ENCODE assay signal across 8 cellular contexts in genomic region chr11:94400839-94401772, GRCh38. TPM values are rescaled to one million over a fixed set of nuclear protein-coding genes. Genes with fewer than 3 reads are reported as not detected.
DNase-seq lines count a peak whose midpoint lies in the region; ATAC-seq and TF ChIP-seq lines count a peak whose summit lies in the region.

TSS of gene GPR83 (minus strand) at chr11:94401419. CDS start at chr11:94401247, 172 bp downstream.

- H3K9me3 Mint-ChIP-seq in GM23338 = peaks cover 6% of the 10 kb centered on the region; the same call in 2 of the 3 replicates

- H3K4me1 ChIP-seq in GM23338 (ENCODE audit: insufficient read depth) (peaks cover 12% of the 10 kb centered on the region), SK-N-SH (ENCODE audit: control insufficient read depth in 1 of 2, insufficient read depth in 2 of 2, low read depth in 1 of 2, low read length in 1 of 2) (peaks cover 0 to 10% of the 10 kb centered on the region in 2 experiments; a peak in 1 of 4 replicates), left ventricle myocardium inferior (peaks cover 13% of the 10 kb centered on the region)

- CTCF ChIA-PET in SK-N-SH (lab: Yijun Ruan, JAX) = interaction anchor here (1.7 kb wide), 1 partner anchor 17 kb away, joined by 5 read pairs; no protein-coding TSS in a partner anchor

- H3K36me3 Mint-ChIP-seq in GM23338 (ENCODE audit: low read depth) = no peaks in the 10 kb centered on the region; the same call in 2 of the 3 replicates

- 8% methylated on average over 19 of the region's 73 CpGs for WGBS in SK-N-SH (ENCODE audit: low lambda C conversion rate)

- no peak for TF ChIP-seq EP300 in SK-N-SH (IDR thresholded peaks at IDR 0.05; ENCODE audit: borderline replicate concordance in 1 of 2, low read depth in 1 of 2, low read length in 1 of 2)

- H3K36me3 ChIP-seq in GM23338 (ENCODE audit: insufficient read depth) (no peaks in the 10 kb centered on the region), SK-N-SH (replicated peaks in 1 of 2; ENCODE audit: control insufficient read depth in 1 of 2, insufficient read depth in 2 of 2, low read length in 1 of 2) (no peaks in the 10 kb centered on the region), left ventricle myocardium inferior (no peaks in the 10 kb centered on the region)

- intact Hi-C loops in left ventricle myocardium inferior (cut with micrococcal nuclease) = no loop called here
- intact Hi-C loops in sciatic nerve (cut with DNase I) = no loop called here

- H3K4me1 Mint-ChIP-seq in GM23338 = peaks cover 13% of the 10 kb centered on the region

- no peak within 1 kb of the TSS for H3K27ac Mint-ChIP-seq in GM23338

- peaks cover 38% of the 10 kb centered on the region for H3K27me3 Mint-ChIP-seq in GM23338 (ENCODE audit: insufficient read depth, low read depth, poor library complexity)

- H3K9me2 ChIP-seq in GM23338 (ENCODE audit: insufficient read depth) (no peaks in the 10 kb centered on the region), SK-N-SH (no peaks in the 10 kb centered on the region)

- H3K27ac ChIP-seq in GM23338 (ENCODE audit: low read depth) = no peak within 1 kb of the TSS
- no peak within 1 kb of the TSS for H3K27ac ChIP-seq in SK-N-SH (ENCODE audit: low read depth in 2 of 2, low read length in 1 of 2)
- H3K27ac ChIP-seq in left ventricle myocardium inferior (replicated peaks) = no peak within 1 kb of the TSS

- H3K79me2 ChIP-seq in GM23338 (replicated peaks; ENCODE audit: insufficient read depth) = no peaks in the 10 kb centered on the region
- H3K79me2 ChIP-seq in SK-N-SH (ENCODE audit: insufficient read depth) = no peaks in the 10 kb centered on the region

- H3K4me3 ChIP-seq in GM23338 (peak within 1 kb of the TSS; percentile 75), SK-N-SH (ENCODE audit: low read depth in 2 of 2, low read length in 1 of 2) (peak within 1 kb of the TSS; percentile 43 to 54; a peak in 3 of 4 replicates), left ventricle myocardium inferior (peak within 1 kb of the TSS; percentile 65)

- peak within 1 kb of the TSS; percentile 99 for H2AFZ ChIP-seq in GM23338
- peak within 1 kb of the TSS; percentile 60; the same call in 1 of the 2 replicates for H2AFZ ChIP-seq in SK-N-SH (ENCODE audit: low read depth)

- DNase-seq in GM23338 (ENCODE audit: low spot score) (peak; percentile 75), SK-N-SH (peak; percentile 73), left ventricle myocardium inferior (peak; percentile 19), sciatic nerve (ENCODE audit: low spot score) (no peak), pons (ENCODE audit: low spot score) (no peak), AML-193 (lab: John Stamatoyannopoulos, UW) (no peak), SW480 (ENCODE audit: low spot score) (no peak)

- POLR2A ChIA-PET in SK-N-SH (lab: Yijun Ruan, JAX) = no interaction called here

- H3K4me2 ChIP-seq in GM23338 = peak within 1 kb of the TSS; percentile 92
- peak within 1 kb of the TSS; percentile 85 for H3K4me2 ChIP-seq in SK-N-SH

- H3K4me3 Mint-ChIP-seq in GM23338 = peak within 1 kb of the TSS; percentile 86

- TF ChIP-seq CTCF in GM23338 (conservative IDR thresholded peaks at IDR 0.05; ENCODE audit: low read depth in 2 of 2) (peak in 1 of 2 experiments; percentile 38; a peak in 2 of 4 replicates), SK-N-SH (IDR thresholded peaks at IDR 0.05) (no peak), left ventricle myocardium inferior (IDR thresholded peaks at IDR 0.05; ENCODE audit: borderline replicate concordance) (no peak)

- H3K27me3 ChIP-seq in GM23338 (ENCODE audit: insufficient read depth) (peaks cover 39% of the 10 kb centered on the region), SK-N-SH (ENCODE audit: insufficient read depth) (peaks cover 45% of the 10 kb centered on the region), left ventricle myocardium inferior (ENCODE audit: low read depth) (peaks cover 47% of the 10 kb centered on the region)

- H4K20me1 ChIP-seq in GM23338 (replicated peaks; ENCODE audit: insufficient read depth) (no peaks in the 10 kb centered on the region), SK-N-SH (ENCODE audit: insufficient read depth) (no peaks in the 10 kb centered on the region)

- peak; percentile 91 for ATAC-seq in GM23338
- ATAC-seq in sciatic nerve = peak; percentile 64
- no peak for ATAC-seq in HG03095 (IDR thresholded peaks at IDR 0.05; ENCODE audit: unreplicated experiment)

- TF ChIP-seq RAD21 in SK-N-SH (IDR thresholded peaks at IDR 0.05; ENCODE audit: low read length) = no peak

- H3K9ac ChIP-seq in SK-N-SH = no peak within 1 kb of the TSS

- H3K9me3 ChIP-seq in SK-N-SH = no peaks in the 10 kb centered on the region
- no peaks in the 10 kb centered on the region for H3K9me3 ChIP-seq in left ventricle myocardium inferior (replicated peaks)

- H3F3A ChIP-seq in GM23338 (replicated peaks; ENCODE audit: low read depth) (no peaks in the 10 kb centered on the region), SK-N-SH (replicated peaks; ENCODE audit: insufficient read depth) (no peaks in the 10 kb centered on the region)

TF ChIP-seq in GM23338, 12 proteins besides CTCF, POLR2A, EP300 and RAD21 (continues in another document):
- TF ChIP-seq ETS1 (IDR thresholded peaks at IDR 0.05) = no peak
- no peak for TF ChIP-seq ZNF114 (CRISPR knock-in tag; IDR thresholded peaks at IDR 0.05)
- no peak for TF ChIP-seq EZH2phosphoT487 (IDR thresholded peaks at IDR 0.05; ENCODE audit: unreplicated experiment)

TF ChIP-seq in SK-N-SH, 30 proteins besides CTCF, POLR2A, EP300 and RAD21:
- TF ChIP-seq SIN3A (IDR thresholded peaks at IDR 0.05; ENCODE audit: borderline replicate concordance, low read depth, low read length) (no peak), RFX5 (IDR thresholded peaks at IDR 0.05; ENCODE audit: low read length) (no peak), MAX (IDR thresholded peaks at IDR 0.05; ENCODE audit: low read depth) (0 out of 2 replicates have a peak, but pooled peaks have one; percentile 14), EZH2phosphoT487 (IDR thresholded peaks at IDR 0.05; ENCODE audit: borderline replicate concordance, low read depth) (no peak), RCOR1 (IDR thresholded peaks at IDR 0.05; ENCODE audit: low read length) (no peak), FOXJ3 (CRISPR knock-in tag; IDR thresholded peaks at IDR 0.05) (no peak)

RNA-seq across cellular contexts. Expression of gene GPR83, which starts in this region (rescaled TPM):
- total RNA-seq in GM23338 (2014; rRNA removed; shearing (Covaris generic)) = 0.17 and 0.23 TPM in 2 replicates
- polyA plus RNA-seq in GM23338 (2016; fragmentation: Nextera tagmentation; extraction: Ambion mirVana) (0.18 and 0.35 TPM in 2 replicates), SK-N-SH (2012; rRNA removed) (0.02 TPM in 2 replicates)
- 0.01 TPM in 2 replicates for polyA plus RNA-seq in SK-N-SH (2012; cell fraction: cytosol; rRNA removed)
- polyA plus RNA-seq in SK-N-SH (2012; cell fraction: nucleus; rRNA removed) = 0.07 and 0.08 TPM in 2 replicates
- total RNA-seq in left ventricle myocardium inferior (0.25 TPM), sciatic nerve (0.62 TPM)

Comparison
In these comparisons a context has a peak if more than half of its experiments do, and no peak if none do; other contexts are left out.
1. Peak in DNase-seq, ATAC-seq, H3K4me3 ChIP-seq and H3K4me2 ChIP-seq in GM23338; RNA of the gene not detected or under 1 TPM.
2. Peak in DNase-seq, H3K4me3 ChIP-seq and H3K4me2 ChIP-seq in SK-N-SH; RNA of the gene not detected or under 1 TPM.
3. Peak in DNase-seq and H3K4me3 ChIP-seq in left ventricle myocardium inferior; RNA of the gene not detected or under 1 TPM.
4. Peak in ATAC-seq in sciatic nerve; RNA of the gene not detected or under 1 TPM.